ENCODE assay signal across 17 cellular contexts in the genomic region with DNA sequence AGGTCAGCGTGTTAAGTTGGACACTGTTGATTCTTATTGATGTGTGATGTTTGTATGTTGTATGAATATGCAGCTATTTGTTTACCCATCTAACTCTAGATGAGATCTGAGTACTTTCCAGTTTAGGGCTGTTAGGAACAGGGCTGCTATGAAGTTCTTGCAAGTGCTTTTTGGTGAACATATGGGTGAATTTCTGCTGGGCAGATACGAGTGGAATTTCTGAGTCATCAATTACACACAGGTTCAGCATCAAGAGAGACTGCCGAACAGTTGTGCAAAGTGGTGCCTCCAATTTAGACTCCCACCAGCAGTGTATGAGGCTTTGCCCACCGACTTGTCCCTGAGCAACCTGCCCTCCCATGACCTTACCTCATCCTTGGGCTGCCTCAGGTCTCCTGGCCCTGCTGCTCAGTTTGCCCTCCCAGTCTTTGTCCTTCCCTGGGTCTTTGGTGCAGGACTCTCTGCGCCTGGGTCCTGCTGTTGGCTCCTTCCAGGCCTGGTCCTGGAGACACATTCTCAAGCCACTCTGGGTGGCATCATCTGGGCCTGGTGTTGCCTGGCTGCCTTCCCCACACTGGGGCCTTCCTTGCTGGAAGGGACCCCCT.
DNase-seq lines count a peak whose midpoint lies in the region; FAIRE-seq and TF ChIP-seq lines count a peak whose summit lies in the region.
"Had no signal": no experiment of that assay in that cellular context is flagged by ENCODE, and none has a peak within 500 bp of the region (broad histone marks: within the 10 kb centered on the region; RNA-seq: fewer than 3 reads in every experiment).

No MANE protein-coding gene starts in this region.

- no peak overlapping the region for H3K4me3 Mint-ChIP-seq in T-helper 2 cell treated with Interferon-gamma antibody and Interleukin-4, amounts not matched to agents 5 μg/mL and 100 μg/mL, for 36 hours
- H3K4me3 Mint-ChIP-seq: activated T-helper 17 cell treated with anti-CD3 and anti-CD28 coated beads, Interleukin-2, amount 50 U/mL, for 72 hours; CD4-positive, CD25-positive, alpha-beta regulatory T cell; stimulated activated naive CD8-positive, alpha-beta T cell treated with anti-CD3 and anti-CD28 coated beads, Interleukin-15, Interleukin-2, amounts not matched to agents 100 ng/mL and 50 ng/mL, for 24 hours had no signal

- no peaks in the 10 kb centered on the region for H3K27me3 ChIP-seq in brain microvascular endothelial cell (replicated peaks)
- H3K27me3 ChIP-seq: right atrium auricular region had no signal

- in situ Hi-C loops in brain microvascular endothelial cell (cut with HindIII; ENCODE audit: low pct_ligation_motif_present, low sequenced_read_pairs): no loop called here

- H3K4me3 ChIP-seq in brain microvascular endothelial cell (ENCODE audit: low read depth, low read length): no peak overlapping the region
- H3K4me3 ChIP-seq: esophagus muscularis mucosa, right atrium auricular region had no signal

- DNase-seq in AG09319 (ENCODE audit: extremely low read depth, low read depth) (peak; percentile 50), HTR-8/SVneo (ENCODE audit: insufficient read length, low spot score) (peak; percentile 29), brain microvascular endothelial cell (peak; percentile 12), kidney tubule cell (ENCODE audit: low spot score) (peak; percentile 65), GF-D8 (lab: John Stamatoyannopoulos, UW) (no peak), head of caudate nucleus (no peak), GM19238 (ENCODE audit: insufficient read length, low spot score) (no peak)
- no peak for DNase-seq in T-helper 2 cell treated with Interferon-gamma antibody and Interleukin-4, amounts not matched to agents 5 μg/mL and 100 μg/mL, for 36 hours (ENCODE audit: low spot score)
- DNase-seq: activated CD4-positive, alpha-beta T cell treated with anti-CD3 and anti-CD28 coated beads for 48 hours; caudate nucleus; CD4-positive, CD25-positive, alpha-beta regulatory T cell; NCI-H2107 had no signal

- H3K4me1 Mint-ChIP-seq in T-helper 2 cell treated with Interferon-gamma antibody and Interleukin-4, amounts not matched to agents 5 μg/mL and 100 μg/mL, for 36 hours (ENCODE audit: low read depth): no peaks in the 10 kb centered on the region
- H3K4me1 Mint-ChIP-seq: activated T-helper 17 cell treated with anti-CD3 and anti-CD28 coated beads, Interleukin-2, amount 50 U/mL, for 72 hours; CD4-positive, CD25-positive, alpha-beta regulatory T cell had no signal

- no peak for TF ChIP-seq CTCF in AG09319 (IDR thresholded peaks at IDR 0.05; ENCODE audit: low read depth, low read length)
- no peak for TF ChIP-seq CTCF in brain microvascular endothelial cell (IDR thresholded peaks at IDR 0.05; ENCODE audit: low read depth, low read length, missing control alignments)

- peak; percentile 16 for FAIRE-seq in HTR-8/SVneo (lab: Jason Lieb, UNC)
- FAIRE-seq: islet of Langerhans had no signal

- H3K36me3 ChIP-seq in brain microvascular endothelial cell (replicated peaks): no peaks in the 10 kb centered on the region
- H3K36me3 ChIP-seq: esophagus muscularis mucosa, right atrium auricular region had no signal

- H3K36me3 Mint-ChIP-seq in T-helper 2 cell treated with Interferon-gamma antibody and Interleukin-4, amounts not matched to agents 5 μg/mL and 100 μg/mL, for 36 hours (ENCODE audit: low read depth): no peaks in the 10 kb centered on the region
- H3K36me3 Mint-ChIP-seq: CD4-positive, CD25-positive, alpha-beta regulatory T cell had no signal

- no peaks in the 10 kb centered on the region for H3K27me3 Mint-ChIP-seq in T-helper 2 cell treated with Interferon-gamma antibody and Interleukin-4, amounts not matched to agents 5 μg/mL and 100 μg/mL, for 36 hours (ENCODE audit: low read depth)
- H3K27me3 Mint-ChIP-seq: CD4-positive, CD25-positive, alpha-beta regulatory T cell; stimulated activated naive CD8-positive, alpha-beta T cell treated with anti-CD3 and anti-CD28 coated beads, Interleukin-15, Interleukin-2, amounts not matched to agents 100 ng/mL and 50 ng/mL, for 24 hours had no signal

- intact Hi-C loops in head of caudate nucleus (cut with DNase I): no loop called here

- no peak overlapping the region for H3K27ac ChIP-seq in brain microvascular endothelial cell
- H3K27ac ChIP-seq: esophagus muscularis mucosa, right atrium auricular region had no signal

- no peaks in the 10 kb centered on the region for H3K9me3 Mint-ChIP-seq in T-helper 2 cell treated with Interferon-gamma antibody and Interleukin-4, amounts not matched to agents 5 μg/mL and 100 μg/mL, for 36 hours
- H3K9me3 Mint-ChIP-seq: activated T-helper 17 cell treated with anti-CD3 and anti-CD28 coated beads, Interleukin-2, amount 50 U/mL, for 72 hours; stimulated activated naive CD8-positive, alpha-beta T cell treated with anti-CD3 and anti-CD28 coated beads, Interleukin-15, Interleukin-2, amounts not matched to agents 100 ng/mL and 50 ng/mL, for 24 hours had no signal

- H3K27ac Mint-ChIP-seq in T-helper 2 cell treated with Interferon-gamma antibody and Interleukin-4, amounts not matched to agents 5 μg/mL and 100 μg/mL, for 36 hours: no peak overlapping the region
- H3K27ac Mint-ChIP-seq: activated T-helper 17 cell treated with anti-CD3 and anti-CD28 coated beads, Interleukin-2, amount 50 U/mL, for 72 hours; CD4-positive, CD25-positive, alpha-beta regulatory T cell; stimulated activated naive CD8-positive, alpha-beta T cell treated with anti-CD3 and anti-CD28 coated beads, Interleukin-15, Interleukin-2, amounts not matched to agents 100 ng/mL and 50 ng/mL, for 24 hours had no signal

Comparison
In these comparisons a context has a peak if more than half of its experiments do, and no peak if none do; other contexts are left out.
1. DNase-seq: peak in AG09319 (single experiment), HTR-8/SVneo (single experiment), brain microvascular endothelial cell (single experiment) and kidney tubule cell (single experiment); none in GF-D8 (single experiment), T-helper 2 cell treated with Interferon-gamma antibody and Interleukin-4, amounts not matched to agents 5 μg/mL and 100 μg/mL, for 36 hours (single experiment), head of caudate nucleus (0 of 42) and GM19238 (single experiment).